Comparison of ENCODE assay signal across 8 cellular contexts in the genomic region with DNA sequence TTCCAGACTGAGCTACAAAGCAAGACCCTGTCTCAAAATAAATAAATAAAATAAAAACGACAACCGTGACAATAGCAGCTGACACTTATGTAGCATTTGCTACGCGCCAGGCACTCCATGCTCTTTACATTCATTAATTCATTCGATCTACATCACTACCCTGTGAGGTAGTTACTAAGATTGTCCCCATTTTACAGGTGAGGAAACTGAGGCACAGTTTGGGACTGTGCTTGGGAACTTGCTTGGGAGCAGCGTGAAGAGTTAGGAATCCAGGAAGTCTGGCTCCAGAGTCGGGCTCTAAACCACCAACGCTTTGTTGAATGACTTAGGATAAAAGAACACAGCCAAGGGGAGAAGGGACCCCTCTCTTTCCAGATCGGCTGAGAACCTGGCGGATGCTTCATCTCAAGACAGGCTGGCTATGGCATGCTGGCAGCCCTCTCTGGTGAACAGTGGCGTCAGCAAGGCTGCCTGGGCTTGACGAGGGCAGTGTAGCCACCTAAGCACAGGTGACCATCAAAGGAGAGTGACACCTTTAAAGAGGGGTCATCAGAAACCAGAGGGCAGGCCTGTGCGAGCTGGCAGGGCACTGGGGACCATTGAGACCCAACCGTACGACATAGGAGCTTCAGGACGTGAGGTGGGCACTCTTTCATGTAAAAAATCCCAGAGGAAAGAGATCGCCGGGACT. TPM values are rescaled to one million over a fixed set of nuclear protein-coding genes. Genes with fewer than 3 reads are reported as not detected.
DNase-seq lines count a peak whose midpoint lies in the region; ATAC-seq and TF ChIP-seq lines count a peak whose summit lies in the region.

No MANE protein-coding gene starts in this region.

- TF ChIP-seq CTCF in cardiac fibroblast (IDR thresholded peaks at IDR 0.05; ENCODE audit: low read depth, low read length), result no peak

- H3K27me3 ChIP-seq in CD4-positive, CD25-positive, alpha-beta regulatory T cell (ENCODE audit: control insufficient read depth, insufficient read depth, low read length), result no peaks in the 10 kb centered on the region
- no peaks in the 10 kb centered on the region for H3K27me3 ChIP-seq in mononuclear cell (ENCODE audit: insufficient read depth, low read length)

- peak overlapping the region; percentile 86 for H3K4me3 ChIP-seq in CD4-positive, CD25-positive, alpha-beta regulatory T cell (ENCODE audit: low read depth, low read length)
- H3K4me3 ChIP-seq in cardiac fibroblast (replicated peaks in 1 of 2; ENCODE audit: low read depth in 2 of 2, low read length in 2 of 2) (peak overlapping the region; percentile 76 to 96), mononuclear cell (ENCODE audit: low read length) (peak overlapping the region; percentile 86)

- H3K27ac Mint-ChIP-seq in CD4-positive, CD25-positive, alpha-beta regulatory T cell, result peak overlapping the region in 2 of 3 donors; percentile 98

- no peaks in the 10 kb centered on the region for H3K9me3 ChIP-seq in CD4-positive, CD25-positive, alpha-beta regulatory T cell (ENCODE audit: control insufficient read depth in 2 of 2, low read length in 2 of 2)
- no peaks in the 10 kb centered on the region for H3K9me3 ChIP-seq in mononuclear cell (ENCODE audit: low read depth, low read length)

- H3K4me3 Mint-ChIP-seq in CD4-positive, CD25-positive, alpha-beta regulatory T cell, result peak overlapping the region; percentile 88 to 96 (median 94)

- peaks cover 14% of the 10 kb centered on the region for H3K4me1 ChIP-seq in CD4-positive, CD25-positive, alpha-beta regulatory T cell (ENCODE audit: control insufficient read depth, insufficient read depth, low read length, poor library complexity, severe bottlenecking)
- H3K4me1 ChIP-seq in mononuclear cell (ENCODE audit: insufficient read depth, low read length), result peaks cover 20% of the 10 kb centered on the region

- peak overlapping the region; percentile 85 for H3K27ac ChIP-seq in CD4-positive, CD25-positive, alpha-beta regulatory T cell (ENCODE audit: insufficient read depth, low read length, poor library complexity, severe bottlenecking)

- no peaks in the 10 kb centered on the region for H3K9me3 Mint-ChIP-seq in CD4-positive, CD25-positive, alpha-beta regulatory T cell

- H3K4me1 Mint-ChIP-seq in CD4-positive, CD25-positive, alpha-beta regulatory T cell, result peaks cover 7 to 35% (median 21%) of the 10 kb centered on the region in 4 donors

- peak in 1 of 3 donors; percentile 7 for DNase-seq in CD4-positive, CD25-positive, alpha-beta regulatory T cell
- no peak for DNase-seq in cardiac fibroblast (ENCODE audit: low read depth in 2 of 2)
- DNase-seq in SHP77 treated with DMSO at 0.1 percent for 48 hours (lab: John Stamatoyannopoulos, UW), result no peak
- DNase-seq in cerebellar nuclear complex (lab: John Stamatoyannopoulos, UW), result no peak
- DNase-seq in CD1c-positive myeloid dendritic cell (ENCODE audit: extremely low spot score), result no peak

- H3K36me3 ChIP-seq in CD4-positive, CD25-positive, alpha-beta regulatory T cell (ENCODE audit: control insufficient read depth, insufficient read depth, low read length), result peaks cover 11% of the 10 kb centered on the region

- H3K36me3 Mint-ChIP-seq in CD4-positive, CD25-positive, alpha-beta regulatory T cell, result peaks cover 14% of the 10 kb centered on the region

- ATAC-seq in CD4-positive, CD25-positive, alpha-beta regulatory T cell (ENCODE audit: low read depth in 2 of 2), result no peak
- peak; percentile 5 for ATAC-seq in HG03439 (IDR thresholded peaks at IDR 0.05; ENCODE audit: unreplicated experiment)
- no peak for ATAC-seq in GM19328 (IDR thresholded peaks at IDR 0.05; ENCODE audit: unreplicated experiment)

- peaks cover 4% of the 10 kb centered on the region for H3K27me3 Mint-ChIP-seq in CD4-positive, CD25-positive, alpha-beta regulatory T cell

RNA-seq across cellular contexts. Expression of a gene that starts 0.6 kb away (rescaled TPM):
- 3.5 TPM for total RNA-seq in CD4-positive, CD25-positive, alpha-beta regulatory T cell
- 10 to 100 TPM in 2 of 4 donors, 1 to 10 TPM in 2; 6.0 to 13.9 (median 8.9) TPM for polyA plus RNA-seq in CD4-positive, CD25-positive, alpha-beta regulatory T cell
- 1.4 TPM for total RNA-seq in mononuclear cell

RNA-seq across cellular contexts. Expression of a gene that starts 6.2 kb away (rescaled TPM):
- total RNA-seq in CD4-positive, CD25-positive, alpha-beta regulatory T cell, result 107 TPM
- polyA plus RNA-seq in CD4-positive, CD25-positive, alpha-beta regulatory T cell, result 10 to 100 TPM in 2 of 4 donors, 1 to 10 TPM in 2; 9.1 to 11.4 (median 10.3) TPM
- 50.7 TPM for total RNA-seq in mononuclear cell

RNA-seq across cellular contexts. Expression of a gene that starts 16.6 kb away (rescaled TPM):
- not detected for total RNA-seq in CD4-positive, CD25-positive, alpha-beta regulatory T cell
- not detected for polyA plus RNA-seq in CD4-positive, CD25-positive, alpha-beta regulatory T cell
- not detected for total RNA-seq in mononuclear cell

RNA-seq across cellular contexts. Expression of a gene that starts 19.6 kb away (rescaled TPM):
- 1.4 TPM for total RNA-seq in CD4-positive, CD25-positive, alpha-beta regulatory T cell
- not detected for polyA plus RNA-seq in CD4-positive, CD25-positive, alpha-beta regulatory T cell
- total RNA-seq in mononuclear cell, result not detected

RNA-seq across cellular contexts. Expression of a gene that starts 39.1 kb away (rescaled TPM):
- 10.9 TPM for total RNA-seq in CD4-positive, CD25-positive, alpha-beta regulatory T cell
- under 1 TPM in 1 of 4 donors, not detected in 3; 0.44 TPM for polyA plus RNA-seq in CD4-positive, CD25-positive, alpha-beta regulatory T cell
- total RNA-seq in mononuclear cell, result 0.84 TPM
